In the genomic region with DNA sequence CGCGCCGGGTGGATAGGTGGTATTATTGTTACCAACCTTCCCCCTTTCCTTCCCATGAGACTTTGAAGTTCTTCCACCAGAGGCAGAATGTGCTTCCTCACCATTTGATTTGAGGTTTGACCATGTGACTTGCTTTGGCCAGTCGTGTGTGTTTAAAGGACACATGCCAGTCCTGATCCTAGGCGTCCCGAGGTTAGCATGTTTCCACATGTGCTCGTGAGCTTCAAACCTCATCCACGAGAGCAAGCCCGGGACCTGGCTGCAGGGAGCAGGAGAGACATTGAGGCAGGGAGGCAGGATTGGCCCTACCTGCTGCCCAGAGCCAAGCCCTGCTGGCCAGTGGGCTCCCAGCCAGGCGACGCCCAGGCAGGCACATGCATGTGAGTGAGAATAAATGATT, we compare ENCODE assay signal across 1 cellular context.
TF ChIP-seq lines count a peak whose summit lies in the region.

No MANE protein-coding gene starts in this region.

TF ChIP-seq in HepG2, 621 proteins besides CTCF, POLR2A, EP300 and RAD21:
- TF ChIP-seq, protein P1, sequence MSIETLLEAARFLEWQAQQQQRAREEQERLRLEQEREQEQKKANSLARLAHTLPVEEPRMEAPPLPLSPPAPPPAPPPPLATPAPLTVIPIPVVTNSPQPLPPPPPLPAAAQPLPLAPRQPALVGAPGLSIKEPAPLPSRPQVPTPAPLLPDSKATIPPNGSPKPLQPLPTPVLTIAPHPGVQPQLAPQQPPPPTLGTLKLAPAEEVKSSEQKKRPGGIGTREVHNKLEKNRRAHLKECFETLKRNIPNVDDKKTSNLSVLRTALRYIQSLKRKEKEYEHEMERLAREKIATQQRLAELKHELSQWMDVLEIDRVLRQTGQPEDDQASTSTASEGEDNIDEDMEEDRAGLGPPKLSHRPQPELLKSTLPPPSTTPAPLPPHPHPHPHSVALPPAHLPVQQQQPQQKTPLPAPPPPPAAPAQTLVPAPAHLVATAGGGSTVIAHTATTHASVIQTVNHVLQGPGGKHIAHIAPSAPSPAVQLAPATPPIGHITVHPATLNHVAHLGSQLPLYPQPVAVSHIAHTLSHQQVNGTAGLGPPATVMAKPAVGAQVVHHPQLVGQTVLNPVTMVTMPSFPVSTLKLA (IDR thresholded peaks at IDR 0.05) = peak; percentile 44
- peak; percentile 18; the same call in 1 of the 2 replicates for TF ChIP-seq ZNF768 (CRISPR knock-in tag; IDR thresholded peaks at IDR 0.05)
- TF ChIP-seq RBM22 (optimal IDR thresholded peaks at IDR 0.05; ENCODE audit: low read length) = no peak
